Comparison of ENCODE assay signal across 13 cellular contexts in genomic region chr14:34858765-34859164, GRCh38.
"Had no signal": no experiment of that assay in that cellular context is flagged by ENCODE, and none has a peak within 500 bp of the region (broad histone marks: within the 10 kb centered on the region; RNA-seq: fewer than 3 reads in every experiment).

No MANE protein-coding gene starts in this region.

- H3K9me3 Mint-ChIP-seq: nephron progenitor cell; stimulated activated memory B cell treated with anti-CD40 and anti-IgM and Interleukin-4, amounts not matched to agents 10 μg/mL and 1 μg/mL and 100 μg/mL, for 72 hours had no signal

- H3K27me3 Mint-ChIP-seq: activated naive CD4-positive, alpha-beta T cell treated with anti-CD3 and anti-CD28 coated beads, Interleukin-2, amount 50 U/mL, for 24 hours; progenitor cell of endocrine pancreas; stimulated activated memory B cell treated with anti-CD40 and anti-IgM and Interleukin-4, amounts not matched to agents 10 μg/mL and 1 μg/mL and 100 μg/mL, for 72 hours had no signal

- ATAC-seq: stimulated activated memory B cell treated with anti-CD40 and anti-IgM and Interleukin-4, amounts not matched to agents 10 μg/mL and 1 μg/mL and 100 μg/mL, for 72 hours had no signal

- H3K27ac Mint-ChIP-seq: nephron progenitor cell; progenitor cell of endocrine pancreas; stimulated activated memory B cell treated with anti-CD40 and anti-IgM and Interleukin-4, amounts not matched to agents 10 μg/mL and 1 μg/mL and 100 μg/mL, for 72 hours had no signal

- H3K4me3 Mint-ChIP-seq: activated naive CD4-positive, alpha-beta T cell treated with anti-CD3 and anti-CD28 coated beads, Interleukin-2, amount 50 U/mL, for 24 hours; nephron progenitor cell; stimulated activated memory B cell treated with anti-CD40 and anti-IgM and Interleukin-4, amounts not matched to agents 10 μg/mL and 1 μg/mL and 100 μg/mL, for 72 hours had no signal

- H3K4me1 Mint-ChIP-seq: nephron progenitor cell had no signal

- DNase-seq: activated CD4-positive, alpha-beta T cell treated with anti-CD3 and anti-CD28 coated beads for 48 hours; anterior cingulate cortex; brain microvascular endothelial cell; cerebellar nuclear complex; effector CD8-positive, alpha-beta T cell; foreskin melanocyte; mesenchymal stem cell; nephron progenitor cell; stimulated activated CD4-positive, alpha-beta T cell treated with anti-CD3 and anti-CD28 coated beads, Interleukin-2, amount 100 ng/mL, for 48 hours; T-helper 2 cell had no signal
